Comparison of ENCODE assay signal across 20 cellular contexts in the genomic region with DNA sequence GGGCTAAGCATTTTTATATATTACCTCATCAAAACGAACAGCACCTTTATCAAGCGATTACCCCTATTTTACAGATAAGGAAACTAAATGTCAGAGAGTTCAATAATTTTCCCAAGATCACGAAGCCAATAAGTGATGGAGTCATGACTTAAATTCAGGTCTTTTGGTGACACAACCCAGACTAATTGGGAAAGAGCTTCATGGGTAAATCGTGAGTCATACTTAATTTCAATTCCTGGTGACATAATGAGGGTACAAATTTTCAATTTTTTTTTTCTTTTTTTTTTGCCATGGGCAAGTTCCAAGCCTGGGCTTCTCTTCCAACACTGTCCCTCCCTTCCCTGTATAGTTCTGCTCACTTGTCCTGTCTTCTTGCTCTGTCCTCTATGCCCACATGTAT. TPM values are rescaled to one million over a fixed set of nuclear protein-coding genes. Genes with fewer than 3 reads are reported as not detected.
DNase-seq lines count a peak whose midpoint lies in the region; ATAC-seq and TF ChIP-seq lines count a peak whose summit lies in the region.
"Had no signal": no experiment of that assay in that cellular context is flagged by ENCODE, and none has a peak within 500 bp of the region (broad histone marks: within the 10 kb centered on the region; RNA-seq: fewer than 3 reads in every experiment).

No MANE protein-coding gene starts in this region.

- H4K20me1 ChIP-seq in KMS-11 (ENCODE audit: insufficient read depth): no peaks in the 10 kb centered on the region

- no peaks in the 10 kb centered on the region for H3K79me2 ChIP-seq in KMS-11 (ENCODE audit: insufficient read depth, low read depth)

- no peak for ATAC-seq in activated T-cell treated with anti-CD3 and anti-CD28 coated beads, Interleukin-2, amount 50 U/mL, for 72 hours (replicated peaks in 1 of 2)
- no peak for ATAC-seq in naive thymus-derived CD4-positive, alpha-beta T cell

- H3K27me3 Mint-ChIP-seq in activated T-cell treated with anti-CD3 and anti-CD28 coated beads, Interleukin-2, amount 50 U/mL, for 72 hours (ENCODE audit: low read depth): peaks cover 31% of the 10 kb centered on the region
- H3K27me3 Mint-ChIP-seq in activated CD4-positive, alpha-beta memory T cell treated with anti-CD3 and anti-CD28 coated beads for 36 hours: peaks cover 13% of the 10 kb centered on the region
- H3K27me3 Mint-ChIP-seq in naive thymus-derived CD4-positive, alpha-beta T cell: peaks cover 0 to 48% (median 0%) of the 10 kb centered on the region in 5 donors

- CTCF ChIA-PET in activated CD4-positive, alpha-beta memory T cell treated with anti-CD3 and anti-CD28 coated beads for 36 hours (lab: Charles Lee): interaction anchor here (1.0 to 11.3 kb wide), 6 partner anchors 8 to 67 kb away, joined by 3 to 315 read pairs (median 6); no protein-coding TSS in a partner anchor
- CTCF ChIA-PET in naive thymus-derived CD4-positive, alpha-beta T cell (lab: Charles Lee): interaction anchor here (0.6 to 11.8 kb wide), 4 partner anchors 34 to 1482 kb away, joined by 3 to 329 read pairs (median 4); no protein-coding TSS in a partner anchor
- CTCF ChIA-PET in HEK293T (lab: Yijun Ruan, JAX): no interaction called here

- no peak overlapping the region for H2AFZ ChIP-seq in KMS-11 (ENCODE audit: low read depth)

- POLR2A ChIA-PET in activated CD4-positive, alpha-beta memory T cell treated with anti-CD3 and anti-CD28 coated beads for 36 hours (lab: Charles Lee): interaction anchor here (0.6 to 5.3 kb wide), 7 partner anchors 10 to 98 kb away, joined by 3 to 44 read pairs (median 16); a partner anchor contains a TSS
- POLR2A ChIA-PET in naive thymus-derived CD4-positive, alpha-beta T cell (lab: Charles Lee): interaction anchor here (0.6 to 12.8 kb wide), 17 partner anchors 9 to 179 kb away, joined by 3 to 148 read pairs (median 4); a partner anchor contains a TSS
- POLR2A ChIA-PET in HEK293T (lab: Yijun Ruan, JAX): no interaction called here

- peak overlapping the region; percentile 81 for H3K27ac Mint-ChIP-seq in activated T-cell treated with anti-CD3 and anti-CD28 coated beads, Interleukin-2, amount 50 U/mL, for 72 hours
- H3K27ac Mint-ChIP-seq in activated CD4-positive, alpha-beta memory T cell treated with anti-CD3 and anti-CD28 coated beads for 36 hours: peak overlapping the region; percentile 66
- H3K27ac Mint-ChIP-seq in naive thymus-derived CD4-positive, alpha-beta T cell: peak overlapping the region in 8 of 9 donors; percentile 83 to 99 (median 95)

- H3K36me3 Mint-ChIP-seq in activated T-cell treated with anti-CD3 and anti-CD28 coated beads, Interleukin-2, amount 50 U/mL, for 72 hours (ENCODE audit: insufficient read depth in 2 of 2): peaks cover 0 to 3% of the 10 kb centered on the region in 2 donors
- peaks cover 4% of the 10 kb centered on the region for H3K36me3 Mint-ChIP-seq in activated CD4-positive, alpha-beta memory T cell treated with anti-CD3 and anti-CD28 coated beads for 36 hours
- peaks cover 0 to 2% (median 0%) of the 10 kb centered on the region in 5 donors for H3K36me3 Mint-ChIP-seq in naive thymus-derived CD4-positive, alpha-beta T cell

- H3K4me3 Mint-ChIP-seq in activated T-cell treated with anti-CD3 and anti-CD28 coated beads, Interleukin-2, amount 50 U/mL, for 72 hours: peak overlapping the region; percentile 74 to 77
- H3K4me3 Mint-ChIP-seq in activated CD4-positive, alpha-beta memory T cell treated with anti-CD3 and anti-CD28 coated beads for 36 hours: peak overlapping the region; percentile 35
- H3K4me3 Mint-ChIP-seq in naive thymus-derived CD4-positive, alpha-beta T cell: peak overlapping the region in 9 of 10 donors; percentile 15 to 71 (median 50)

- DNase-seq in activated T-cell treated with anti-CD3 and anti-CD28 coated beads, Interleukin-2, amount 50 U/mL, for 72 hours: no peak
- DNase-seq in activated T-cell treated with anti-CD3 and anti-CD28 coated beads, Interleukin-2, amount 50 U/mL, for 48 hours: no peak
- DNase-seq in activated CD4-positive, alpha-beta memory T cell treated with anti-CD3 and anti-CD28 coated beads for 36 hours: no peak
- DNase-seq in naive thymus-derived CD4-positive, alpha-beta T cell: no peak
- DNase-seq in GM20000 (ENCODE audit: low spot score) (no peak), C1 segment of cervical spinal cord (lab: John Stamatoyannopoulos, UW) (no peak), HEK293T (ENCODE audit: extremely low spot score) (no peak)
- DNase-seq: DMS79 treated with DMSO at 0.1 percent for 48 hours, heart left ventricle, IMR-90, NCI-H1694, NCI-H524, pancreas, small intestine had no signal

- H3K4me1 ChIP-seq in KMS-11 (ENCODE audit: low read depth, poor library complexity, severe bottlenecking): peaks cover 99% of the 10 kb centered on the region
- H3K4me1 ChIP-seq in naive thymus-derived CD4-positive, alpha-beta T cell (ENCODE audit: control insufficient read depth in 2 of 2, insufficient read depth in 2 of 2, low read length in 2 of 2): peaks cover 35 to 40% of the 10 kb centered on the region in 2 donors

- TF ChIP-seq CTCF in KMS-11 (conservative IDR thresholded peaks at IDR 0.05; ENCODE audit: low read depth, low read length): no peak
- TF ChIP-seq CTCF in GM20000 (IDR thresholded peaks at IDR 0.05; ENCODE audit: extremely low read depth, missing control alignments): no peak

- H3K4me2 ChIP-seq in KMS-11: peak overlapping the region; percentile 55

- peaks cover 96% of the 10 kb centered on the region for H3K4me1 Mint-ChIP-seq in activated T-cell treated with anti-CD3 and anti-CD28 coated beads, Interleukin-2, amount 50 U/mL, for 72 hours (ENCODE audit: low read depth)
- peaks cover 84% of the 10 kb centered on the region for H3K4me1 Mint-ChIP-seq in activated CD4-positive, alpha-beta memory T cell treated with anti-CD3 and anti-CD28 coated beads for 36 hours (ENCODE audit: low read depth)
- peaks cover 27 to 81% (median 74%) of the 10 kb centered on the region in 7 donors for H3K4me1 Mint-ChIP-seq in naive thymus-derived CD4-positive, alpha-beta T cell

- peak overlapping the region; percentile 94 for H3K27ac ChIP-seq in KMS-11
- H3K27ac ChIP-seq in naive thymus-derived CD4-positive, alpha-beta T cell (ENCODE audit: low read depth, low read length): peak overlapping the region; percentile 81
- H3K27ac ChIP-seq: epithelial cell of prostate, pancreas, RWPE1 had no signal

- no peaks in the 10 kb centered on the region for H3K9me3 ChIP-seq in naive thymus-derived CD4-positive, alpha-beta T cell (ENCODE audit: control insufficient read depth in 2 of 3, low read length in 3 of 3)
- H3K9me3 ChIP-seq: heart left ventricle, pancreas had no signal

- H3K4me3 ChIP-seq in KMS-11 (IDR thresholded peaks at IDR 0.05; ENCODE audit: insufficient read depth, low read depth, low read length): peak overlapping the region; percentile 87
- peak overlapping the region; percentile 10 for H3K4me3 ChIP-seq in naive thymus-derived CD4-positive, alpha-beta T cell (ENCODE audit: low read length)
- H3K4me3 ChIP-seq: heart left ventricle, pancreas had no signal

- H3K36me3 ChIP-seq in KMS-11 (ENCODE audit: insufficient read depth): no peaks in the 10 kb centered on the region
- H3K36me3 ChIP-seq in naive thymus-derived CD4-positive, alpha-beta T cell (ENCODE audit: control insufficient read depth in 2 of 3, insufficient read depth in 3 of 3, low read length in 3 of 3): no peaks in the 10 kb centered on the region
- H3K36me3 ChIP-seq: heart left ventricle, pancreas had no signal

- H3K9ac ChIP-seq in KMS-11: peak overlapping the region; percentile 58; the same call in 1 of the 2 replicates

- no peaks in the 10 kb centered on the region for H3K9me3 Mint-ChIP-seq in activated T-cell treated with anti-CD3 and anti-CD28 coated beads, Interleukin-2, amount 50 U/mL, for 72 hours
- no peaks in the 10 kb centered on the region for H3K9me3 Mint-ChIP-seq in activated CD4-positive, alpha-beta memory T cell treated with anti-CD3 and anti-CD28 coated beads for 36 hours
- H3K9me3 Mint-ChIP-seq in naive thymus-derived CD4-positive, alpha-beta T cell: peaks cover 0 to 4% (median 0%) of the 10 kb centered on the region in 11 donors

- intact Hi-C loops in activated CD4-positive, alpha-beta memory T cell treated with anti-CD3 and anti-CD28 coated beads for 36 hours (cut with micrococcal nuclease): loop anchor here (2.0 to 5.0 kb wide), 2 partner anchors 330 to 698 kb away; a partner anchor contains a TSS
- intact Hi-C loops in naive thymus-derived CD4-positive, alpha-beta T cell (cut with micrococcal nuclease): loop anchor here in 1 of 2 donors (5.0 to 10.0 kb wide), 3 partner anchors 120 to 522 kb away; a partner anchor contains a TSS

- no peaks in the 10 kb centered on the region for H3K27me3 ChIP-seq in KMS-11 (ENCODE audit: insufficient read depth, low read depth)
- H3K27me3 ChIP-seq in naive thymus-derived CD4-positive, alpha-beta T cell (ENCODE audit: control insufficient read depth in 2 of 2, insufficient read depth in 2 of 2, low read length in 2 of 2): no peaks in the 10 kb centered on the region
- H3K27me3 ChIP-seq: heart left ventricle, pancreas had no signal

TF ChIP-seq in HEK293T, 16 proteins besides CTCF, POLR2A, EP300 and RAD21:
- TF ChIP-seq L3MBTL2 (conservative IDR thresholded peaks at IDR 0.05) (no peak), CTBP1 (IDR thresholded peaks at IDR 0.05; ENCODE audit: borderline replicate concordance) (no peak), TARDBP (IDR thresholded peaks at IDR 0.05) (no peak), FOXA1 (IDR thresholded peaks at IDR 0.05) (no peak)

RNA-seq across cellular contexts. Expression of a gene that starts 30.1 kb away (rescaled TPM):
- 1 to 10 TPM in 1 of 2 donors, under 1 TPM in 1; 0.77 to 2.3 TPM for total RNA-seq in activated T-cell treated with anti-CD3 and anti-CD28 coated beads, Interleukin-2, amount 50 U/mL, for 72 hours
- 10 to 100 TPM; 17.3 to 18.5 TPM for total RNA-seq in activated CD4-positive, alpha-beta memory T cell treated with anti-CD3 and anti-CD28 coated beads for 36 hours
- total RNA-seq in naive thymus-derived CD4-positive, alpha-beta T cell: 1 to 10 TPM in 2 of 5 experiments, under 1 TPM in 2, not detected in 1; 0.19 to 2.7 (median 0.69) TPM
- not detected for polyA plus RNA-seq in naive thymus-derived CD4-positive, alpha-beta T cell
- total RNA-seq: H1, IMR-90, kidney epithelial cell had no signal
- polyA plus RNA-seq: H1, IMR-90 had no signal

RNA-seq across cellular contexts. Expression of a gene that starts 31.8 kb away (rescaled TPM):
- total RNA-seq in activated T-cell treated with anti-CD3 and anti-CD28 coated beads, Interleukin-2, amount 50 U/mL, for 72 hours: not detected
- total RNA-seq in activated CD4-positive, alpha-beta memory T cell treated with anti-CD3 and anti-CD28 coated beads for 36 hours: under 1 TPM in 1 of 2 experiments, not detected in 1; 0.21 TPM
- not detected for total RNA-seq in naive thymus-derived CD4-positive, alpha-beta T cell
- polyA plus RNA-seq in naive thymus-derived CD4-positive, alpha-beta T cell: not detected
- total RNA-seq: H1; heart left ventricle; IMR-90; kidney epithelial cell; pancreas; T-helper 2 cell treated with Interferon-gamma antibody and Interleukin-4, amounts not matched to agents 100 ng/mL and 5 ng/mL, for 36 hours had no signal
- polyA plus RNA-seq: H1, heart left ventricle, IMR-90, pancreas, small intestine had no signal

Comparison
In these comparisons a context has a peak if more than half of its experiments do, and no peak if none do; other contexts are left out.
1. RNA of a gene that starts 30.1 kb away (total RNA-seq): 17.3 to 18.5 TPM in activated CD4-positive, alpha-beta memory T cell treated with anti-CD3 and anti-CD28 coated beads for 36 hours; 0.77 to 2.3 TPM in activated T-cell treated with anti-CD3 and anti-CD28 coated beads, Interleukin-2, amount 50 U/mL, for 72 hours and 0.19 to 2.7 TPM in naive thymus-derived CD4-positive, alpha-beta T cell; every median in the first group is over 4 times any median in the second.
2. Peak in every context shown above with its lines, with median percentiles within 50 percentile points of each other: H3K27ac Mint-ChIP-seq and H3K4me3 Mint-ChIP-seq.